Comparison of ENCODE assay signal across 1 cellular context in the genomic region with DNA sequence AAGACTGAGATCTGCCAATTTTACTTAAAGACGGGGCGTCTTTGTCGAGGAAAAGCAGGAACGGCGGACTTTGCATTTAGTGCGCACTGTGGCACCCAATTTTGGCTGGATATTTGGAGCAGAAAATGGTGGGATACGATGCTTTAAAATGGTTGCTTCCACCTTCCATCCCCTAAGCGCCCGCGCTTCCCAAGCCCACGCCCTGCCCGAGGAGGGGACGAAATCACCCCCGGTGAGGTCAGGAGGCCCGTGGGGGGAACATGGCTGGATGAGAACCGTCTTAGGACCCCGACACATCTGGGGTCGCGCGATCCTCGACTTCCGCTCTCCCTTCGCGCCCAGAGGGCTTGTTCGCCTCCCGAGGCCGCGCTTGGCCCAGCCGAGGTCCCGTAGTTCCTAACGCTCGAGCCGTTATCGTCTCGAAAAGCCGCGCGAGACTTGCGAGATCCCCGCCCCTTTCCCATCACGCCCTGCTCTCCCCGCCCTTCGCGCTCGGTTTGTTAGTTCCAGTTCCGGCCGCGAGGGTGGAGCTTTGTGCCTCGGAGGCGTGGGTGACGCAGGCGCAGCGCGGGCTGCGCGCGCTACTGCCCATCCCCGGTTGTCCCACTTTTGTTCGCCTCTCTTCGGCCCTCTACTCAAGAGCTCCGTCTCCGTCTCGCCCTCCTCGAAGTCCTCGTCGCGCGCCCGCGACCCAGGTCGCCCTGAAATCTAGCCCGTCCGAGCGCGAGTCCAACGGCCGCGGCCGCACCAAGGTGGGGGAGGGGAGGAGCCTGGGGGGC.
A peak's percentile ranks its signal among the peaks of the same experiment; 100 is the strongest.
TF ChIP-seq lines count a peak whose summit lies in the region.

A gene with protein sequence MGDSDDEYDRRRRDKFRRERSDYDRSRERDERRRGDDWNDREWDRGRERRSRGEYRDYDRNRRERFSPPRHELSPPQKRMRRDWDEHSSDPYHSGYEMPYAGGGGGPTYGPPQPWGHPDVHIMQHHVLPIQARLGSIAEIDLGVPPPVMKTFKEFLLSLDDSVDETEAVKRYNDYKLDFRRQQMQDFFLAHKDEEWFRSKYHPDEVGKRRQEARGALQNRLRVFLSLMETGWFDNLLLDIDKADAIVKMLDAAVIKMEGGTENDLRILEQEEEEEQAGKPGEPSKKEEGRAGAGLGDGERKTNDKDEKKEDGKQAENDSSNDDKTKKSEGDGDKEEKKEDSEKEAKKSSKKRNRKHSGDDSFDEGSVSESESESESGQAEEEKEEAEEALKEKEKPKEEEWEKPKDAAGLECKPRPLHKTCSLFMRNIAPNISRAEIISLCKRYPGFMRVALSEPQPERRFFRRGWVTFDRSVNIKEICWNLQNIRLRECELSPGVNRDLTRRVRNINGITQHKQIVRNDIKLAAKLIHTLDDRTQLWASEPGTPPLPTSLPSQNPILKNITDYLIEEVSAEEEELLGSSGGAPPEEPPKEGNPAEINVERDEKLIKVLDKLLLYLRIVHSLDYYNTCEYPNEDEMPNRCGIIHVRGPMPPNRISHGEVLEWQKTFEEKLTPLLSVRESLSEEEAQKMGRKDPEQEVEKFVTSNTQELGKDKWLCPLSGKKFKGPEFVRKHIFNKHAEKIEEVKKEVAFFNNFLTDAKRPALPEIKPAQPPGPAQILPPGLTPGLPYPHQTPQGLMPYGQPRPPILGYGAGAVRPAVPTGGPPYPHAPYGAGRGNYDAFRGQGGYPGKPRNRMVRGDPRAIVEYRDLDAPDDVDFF (plus strand): TSS at position 527 of the 779 bp plus-strand sequence. CDS start 488 bp downstream, outside the sequence.

TF ChIP-seq in GM12878, 131 proteins besides CTCF, POLR2A, EP300 and RAD21 (continued from another document):
- TF ChIP-seq, protein P1, sequence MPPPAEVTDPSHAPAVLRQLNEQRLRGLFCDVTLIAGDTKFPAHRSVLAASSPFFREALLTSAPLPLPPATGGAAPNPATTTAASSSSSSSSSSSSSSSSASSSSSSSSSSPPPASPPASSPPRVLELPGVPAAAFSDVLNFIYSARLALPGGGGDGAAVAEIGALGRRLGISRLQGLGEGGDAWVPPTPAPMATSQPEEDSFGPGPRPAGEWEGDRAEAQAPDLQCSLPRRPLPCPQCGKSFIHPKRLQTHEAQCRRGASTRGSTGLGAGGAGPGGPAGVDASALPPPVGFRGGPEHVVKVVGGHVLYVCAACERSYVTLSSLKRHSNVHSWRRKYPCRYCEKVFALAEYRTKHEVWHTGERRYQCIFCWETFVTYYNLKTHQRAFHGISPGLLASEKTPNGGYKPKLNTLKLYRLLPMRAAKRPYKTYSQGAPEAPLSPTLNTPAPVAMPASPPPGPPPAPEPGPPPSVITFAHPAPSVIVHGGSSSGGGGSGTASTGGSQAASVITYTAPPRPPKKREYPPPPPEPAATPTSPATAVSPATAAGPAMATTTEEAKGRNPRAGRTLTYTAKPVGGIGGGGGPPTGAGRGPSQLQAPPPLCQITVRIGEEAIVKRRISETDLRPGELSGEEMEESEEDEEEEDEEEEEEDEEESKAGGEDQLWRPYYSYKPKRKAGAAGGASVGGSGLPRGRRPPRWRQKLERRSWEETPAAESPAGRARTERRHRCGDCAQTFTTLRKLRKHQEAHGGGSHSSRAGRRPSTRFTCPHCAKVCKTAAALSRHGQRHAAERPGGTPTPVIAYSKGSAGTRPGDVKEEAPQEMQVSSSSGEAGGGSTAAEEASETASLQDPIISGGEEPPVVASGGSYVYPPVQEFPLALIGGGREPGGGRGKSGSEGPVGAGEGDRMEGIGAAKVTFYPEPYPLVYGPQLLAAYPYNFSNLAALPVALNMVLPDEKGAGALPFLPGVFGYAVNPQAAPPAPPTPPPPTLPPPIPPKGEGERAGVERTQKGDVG (CRISPR knock-in tag; IDR thresholded peaks at IDR 0.05): no peak
- TF ChIP-seq, protein P2, sequence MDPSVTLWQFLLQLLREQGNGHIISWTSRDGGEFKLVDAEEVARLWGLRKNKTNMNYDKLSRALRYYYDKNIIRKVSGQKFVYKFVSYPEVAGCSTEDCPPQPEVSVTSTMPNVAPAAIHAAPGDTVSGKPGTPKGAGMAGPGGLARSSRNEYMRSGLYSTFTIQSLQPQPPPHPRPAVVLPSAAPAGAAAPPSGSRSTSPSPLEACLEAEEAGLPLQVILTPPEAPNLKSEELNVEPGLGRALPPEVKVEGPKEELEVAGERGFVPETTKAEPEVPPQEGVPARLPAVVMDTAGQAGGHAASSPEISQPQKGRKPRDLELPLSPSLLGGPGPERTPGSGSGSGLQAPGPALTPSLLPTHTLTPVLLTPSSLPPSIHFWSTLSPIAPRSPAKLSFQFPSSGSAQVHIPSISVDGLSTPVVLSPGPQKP (IDR thresholded peaks at IDR 0.05; ENCODE audit: low read depth, low read length): peak; percentile 38
- no peak for TF ChIP-seq FOS (IDR thresholded peaks at IDR 0.05; ENCODE audit: borderline replicate concordance, extremely low read depth, insufficient read length)
- peak; percentile 48; the same call in 1 of the 2 replicates for TF ChIP-seq CREM (IDR thresholded peaks at IDR 0.05; ENCODE audit: low read depth)
- peak; percentile 37; the same call in 1 of the 2 replicates for TF ChIP-seq RUNX3 (IDR thresholded peaks at IDR 0.05; ENCODE audit: low read length)
- TF ChIP-seq NRF1 (conservative IDR thresholded peaks at IDR 0.05; ENCODE audit: low read depth, low read length): peak; percentile 91
- TF ChIP-seq KLF5 (IDR thresholded peaks at IDR 0.05; ENCODE audit: partially characterized antibody): peak; percentile 68
- TF ChIP-seq ZNF207 (IDR thresholded peaks at IDR 0.05; ENCODE audit: borderline replicate concordance): peak; percentile 78
- TF ChIP-seq, protein P3, sequence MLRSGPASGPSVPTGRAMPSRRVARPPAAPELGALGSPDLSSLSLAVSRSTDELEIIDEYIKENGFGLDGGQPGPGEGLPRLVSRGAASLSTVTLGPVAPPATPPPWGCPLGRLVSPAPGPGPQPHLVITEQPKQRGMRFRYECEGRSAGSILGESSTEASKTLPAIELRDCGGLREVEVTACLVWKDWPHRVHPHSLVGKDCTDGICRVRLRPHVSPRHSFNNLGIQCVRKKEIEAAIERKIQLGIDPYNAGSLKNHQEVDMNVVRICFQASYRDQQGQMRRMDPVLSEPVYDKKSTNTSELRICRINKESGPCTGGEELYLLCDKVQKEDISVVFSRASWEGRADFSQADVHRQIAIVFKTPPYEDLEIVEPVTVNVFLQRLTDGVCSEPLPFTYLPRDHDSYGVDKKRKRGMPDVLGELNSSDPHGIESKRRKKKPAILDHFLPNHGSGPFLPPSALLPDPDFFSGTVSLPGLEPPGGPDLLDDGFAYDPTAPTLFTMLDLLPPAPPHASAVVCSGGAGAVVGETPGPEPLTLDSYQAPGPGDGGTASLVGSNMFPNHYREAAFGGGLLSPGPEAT (IDR thresholded peaks at IDR 0.05; ENCODE audit: low read depth): peak; percentile 99
- TF ChIP-seq POLR2AphosphoS2 (IDR thresholded peaks at IDR 0.05; ENCODE audit: low read depth, low read length): peak; percentile 92
- peak; percentile 64 to 90 for TF ChIP-seq SRF (IDR thresholded peaks at IDR 0.05; ENCODE audit: low read depth in 2 of 2, low read length in 2 of 2)
- TF ChIP-seq, protein P4, sequence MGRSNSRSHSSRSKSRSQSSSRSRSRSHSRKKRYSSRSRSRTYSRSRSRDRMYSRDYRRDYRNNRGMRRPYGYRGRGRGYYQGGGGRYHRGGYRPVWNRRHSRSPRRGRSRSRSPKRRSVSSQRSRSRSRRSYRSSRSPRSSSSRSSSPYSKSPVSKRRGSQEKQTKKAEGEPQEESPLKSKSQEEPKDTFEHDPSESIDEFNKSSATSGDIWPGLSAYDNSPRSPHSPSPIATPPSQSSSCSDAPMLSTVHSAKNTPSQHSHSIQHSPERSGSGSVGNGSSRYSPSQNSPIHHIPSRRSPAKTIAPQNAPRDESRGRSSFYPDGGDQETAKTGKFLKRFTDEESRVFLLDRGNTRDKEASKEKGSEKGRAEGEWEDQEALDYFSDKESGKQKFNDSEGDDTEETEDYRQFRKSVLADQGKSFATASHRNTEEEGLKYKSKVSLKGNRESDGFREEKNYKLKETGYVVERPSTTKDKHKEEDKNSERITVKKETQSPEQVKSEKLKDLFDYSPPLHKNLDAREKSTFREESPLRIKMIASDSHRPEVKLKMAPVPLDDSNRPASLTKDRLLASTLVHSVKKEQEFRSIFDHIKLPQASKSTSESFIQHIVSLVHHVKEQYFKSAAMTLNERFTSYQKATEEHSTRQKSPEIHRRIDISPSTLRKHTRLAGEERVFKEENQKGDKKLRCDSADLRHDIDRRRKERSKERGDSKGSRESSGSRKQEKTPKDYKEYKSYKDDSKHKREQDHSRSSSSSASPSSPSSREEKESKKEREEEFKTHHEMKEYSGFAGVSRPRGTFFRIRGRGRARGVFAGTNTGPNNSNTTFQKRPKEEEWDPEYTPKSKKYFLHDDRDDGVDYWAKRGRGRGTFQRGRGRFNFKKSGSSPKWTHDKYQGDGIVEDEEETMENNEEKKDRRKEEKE (IDR thresholded peaks at IDR 0.05): no peak
- peak; percentile 54 for TF ChIP-seq NR2F1 (conservative IDR thresholded peaks at IDR 0.05)
- TF ChIP-seq FOXM1 (IDR thresholded peaks at IDR 0.05; ENCODE audit: low read depth, low read length): no peak
- TF ChIP-seq, protein P5, sequence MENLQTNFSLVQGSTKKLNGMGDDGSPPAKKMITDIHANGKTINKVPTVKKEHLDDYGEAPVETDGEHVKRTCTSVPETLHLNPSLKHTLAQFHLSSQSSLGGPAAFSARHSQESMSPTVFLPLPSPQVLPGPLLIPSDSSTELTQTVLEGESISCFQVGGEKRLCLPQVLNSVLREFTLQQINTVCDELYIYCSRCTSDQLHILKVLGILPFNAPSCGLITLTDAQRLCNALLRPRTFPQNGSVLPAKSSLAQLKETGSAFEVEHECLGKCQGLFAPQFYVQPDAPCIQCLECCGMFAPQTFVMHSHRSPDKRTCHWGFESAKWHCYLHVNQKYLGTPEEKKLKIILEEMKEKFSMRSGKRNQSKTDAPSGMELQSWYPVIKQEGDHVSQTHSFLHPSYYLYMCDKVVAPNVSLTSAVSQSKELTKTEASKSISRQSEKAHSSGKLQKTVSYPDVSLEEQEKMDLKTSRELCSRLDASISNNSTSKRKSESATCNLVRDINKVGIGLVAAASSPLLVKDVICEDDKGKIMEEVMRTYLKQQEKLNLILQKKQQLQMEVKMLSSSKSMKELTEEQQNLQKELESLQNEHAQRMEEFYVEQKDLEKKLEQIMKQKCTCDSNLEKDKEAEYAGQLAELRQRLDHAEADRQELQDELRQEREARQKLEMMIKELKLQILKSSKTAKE (IDR thresholded peaks at IDR 0.05; ENCODE audit: low read depth, poor library complexity, severe bottlenecking): peak; percentile 28
- peak in 1 of 2 experiments; percentile 22; a peak in 1 of 3 replicates for TF ChIP-seq EGR1 (IDR thresholded peaks at IDR 0.05; ENCODE audit: borderline replicate concordance in 1 of 2, low read depth in 2 of 2, low read length in 2 of 2)
- TF ChIP-seq CHD2 (IDR thresholded peaks at IDR 0.05; ENCODE audit: borderline replicate concordance, low read depth, low read length): peak; percentile 99
- peak; percentile 96 for TF ChIP-seq POLR2AphosphoS5 (IDR thresholded peaks at IDR 0.05; ENCODE audit: low read length)
